8 cellular contexts compared by ENCODE assay signal in the genomic region with DNA sequence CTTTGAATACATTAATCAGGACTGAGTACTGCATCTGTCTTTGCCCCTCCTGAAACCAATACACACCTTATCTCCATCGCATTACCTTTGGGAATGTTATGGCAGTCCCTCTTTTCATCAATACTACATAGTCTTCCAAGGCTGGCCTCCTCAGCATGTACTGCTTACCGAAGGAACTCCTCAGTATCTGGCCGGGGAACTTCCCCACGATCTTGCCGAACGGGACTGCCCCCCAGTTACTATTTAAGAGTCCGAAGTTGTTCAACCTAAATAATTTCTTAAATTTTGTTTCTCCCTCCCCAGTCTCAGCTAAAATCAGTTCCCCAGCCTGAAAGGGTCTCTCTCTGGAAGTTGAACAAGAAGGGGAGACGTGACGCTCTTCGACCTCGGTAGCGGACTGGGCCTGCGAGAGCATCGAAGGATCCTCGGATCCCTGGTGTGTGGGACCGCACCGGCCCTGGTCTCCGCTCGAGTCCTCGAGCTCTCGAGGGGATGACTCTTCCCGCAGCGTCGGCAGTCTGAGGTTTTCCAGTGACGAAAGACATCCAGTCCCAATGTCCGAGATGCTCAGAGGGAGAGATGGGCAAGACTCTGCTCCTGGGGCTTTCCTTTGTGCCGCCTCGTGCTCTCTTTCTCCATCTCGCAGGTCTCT. TPM values are rescaled to one million over a fixed set of nuclear protein-coding genes. Genes with fewer than 3 reads are reported as not detected.
DNase-seq lines count a peak whose midpoint lies in the region; ATAC-seq and TF ChIP-seq lines count a peak whose summit lies in the region.

No MANE protein-coding gene starts in this region.

- peaks cover 20% of the 10 kb centered on the region for H3K36me3 ChIP-seq in HUES48 (ENCODE audit: control insufficient read depth, insufficient read depth, low read length)
- H3K36me3 ChIP-seq in left ventricle myocardium inferior = peaks cover 2% of the 10 kb centered on the region

- peak overlapping the region; percentile 97 for H3K4me3 ChIP-seq in HUES48 (ENCODE audit: low read depth, low read length)
- peak overlapping the region; percentile 85 for H3K4me3 ChIP-seq in left ventricle myocardium inferior
- peak overlapping the region; percentile 72 for H3K4me3 ChIP-seq in skeletal muscle cell (ENCODE audit: low read depth, low read length)

- H3K4me1 ChIP-seq in HUES48 (ENCODE audit: control insufficient read depth, insufficient read depth, low read length) (peaks cover 9% of the 10 kb centered on the region; the same call in 1 of the 2 replicates), left ventricle myocardium inferior (peaks cover 55% of the 10 kb centered on the region)

- H3K27me3 ChIP-seq in HUES48 (ENCODE audit: control insufficient read depth, insufficient read depth, low read length) (no peaks in the 10 kb centered on the region), left ventricle myocardium inferior (ENCODE audit: low read depth) (no peaks in the 10 kb centered on the region)

- no peak for TF ChIP-seq CTCF in left ventricle myocardium inferior (IDR thresholded peaks at IDR 0.05; ENCODE audit: borderline replicate concordance)

- H3K9me3 Mint-ChIP-seq in activated T-helper 1 cell treated with anti-CD3 and anti-CD28 coated beads, Interleukin-12 subunit alpha, Interleukin-12 subunit beta, Interleukin-2, Interleukin-4 antibody, amounts not matched to agents 30 ng/mL and 10 ng/mL and 1 ng/mL, durations not matched to agents 14 hours and 24 hours and 36 hours = no peaks in the 10 kb centered on the region

- H3K9ac ChIP-seq in HUES48 (ENCODE audit: low read depth, low read length) = peak overlapping the region; percentile 90

- H3K27me3 Mint-ChIP-seq in activated T-helper 1 cell treated with anti-CD3 and anti-CD28 coated beads, Interleukin-12 subunit alpha, Interleukin-12 subunit beta, Interleukin-2, Interleukin-4 antibody, amounts not matched to agents 30 ng/mL and 10 ng/mL and 1 ng/mL, durations not matched to agents 14 hours and 24 hours and 36 hours (ENCODE audit: insufficient read depth) = peaks cover 1% of the 10 kb centered on the region

- H3K27ac ChIP-seq in HUES48 (ENCODE audit: low read depth, low read length) (peak overlapping the region; percentile 74), left ventricle myocardium inferior (replicated peaks) (peak overlapping the region; percentile 91)

- H3K4me3 Mint-ChIP-seq in activated T-helper 1 cell treated with anti-CD3 and anti-CD28 coated beads, Interleukin-12 subunit alpha, Interleukin-12 subunit beta, Interleukin-2, Interleukin-4 antibody, amounts not matched to agents 30 ng/mL and 10 ng/mL and 1 ng/mL, durations not matched to agents 14 hours and 24 hours and 36 hours = peak overlapping the region; percentile 97

- H3K9me3 ChIP-seq in HUES48 (ENCODE audit: control insufficient read depth, insufficient read depth, low read length) (no peaks in the 10 kb centered on the region), left ventricle myocardium inferior (replicated peaks) (no peaks in the 10 kb centered on the region)

- peak overlapping the region; percentile 93 for H3K27ac Mint-ChIP-seq in activated T-helper 1 cell treated with anti-CD3 and anti-CD28 coated beads, Interleukin-12 subunit alpha, Interleukin-12 subunit beta, Interleukin-2, Interleukin-4 antibody, amounts not matched to agents 30 ng/mL and 10 ng/mL and 1 ng/mL, durations not matched to agents 14 hours and 24 hours and 36 hours

- H3K36me3 Mint-ChIP-seq in activated T-helper 1 cell treated with anti-CD3 and anti-CD28 coated beads, Interleukin-12 subunit alpha, Interleukin-12 subunit beta, Interleukin-2, Interleukin-4 antibody, amounts not matched to agents 30 ng/mL and 10 ng/mL and 1 ng/mL, durations not matched to agents 14 hours and 24 hours and 36 hours (ENCODE audit: low read depth) = peaks cover 13% of the 10 kb centered on the region

- H3K4me1 Mint-ChIP-seq in activated T-helper 1 cell treated with anti-CD3 and anti-CD28 coated beads, Interleukin-12 subunit alpha, Interleukin-12 subunit beta, Interleukin-2, Interleukin-4 antibody, amounts not matched to agents 30 ng/mL and 10 ng/mL and 1 ng/mL, durations not matched to agents 14 hours and 24 hours and 36 hours (ENCODE audit: low read depth) = peaks cover 27% of the 10 kb centered on the region

- DNase-seq in GM03348 (ENCODE audit: low spot score) (peak; percentile 62), left ventricle myocardium inferior (no peak), skeletal muscle cell (ENCODE audit: low read depth) (no peak), UCSD-AML1 (lab: John Stamatoyannopoulos, UW; ENCODE audit: unreplicated experiment) (no peak), islet precursor cell (no peak)
- no peak for DNase-seq in activated T-helper 1 cell treated with anti-CD3 and anti-CD28 coated beads, Interleukin-12 subunit alpha, Interleukin-12 subunit beta, Interleukin-2, Interleukin-4 antibody, amounts not matched to agents 30 ng/mL and 10 ng/mL and 1 ng/mL, durations not matched to agents 14 hours and 24 hours and 36 hours (ENCODE audit: low spot score)

- ATAC-seq in GM21390 (IDR thresholded peaks at IDR 0.05; ENCODE audit: unreplicated experiment) = peak; percentile 15

- intact Hi-C loops in activated T-helper 1 cell treated with anti-CD3 and anti-CD28 coated beads, Interleukin-12 subunit alpha, Interleukin-12 subunit beta, Interleukin-2, Interleukin-4 antibody, amounts not matched to agents 30 ng/mL and 10 ng/mL and 1 ng/mL, durations not matched to agents 14 hours and 24 hours and 36 hours (cut with micrococcal nuclease) = loop anchor here (1.0 to 5.0 kb wide), 8 partner anchors 26 to 1277 kb away; a partner anchor contains a TSS
- intact Hi-C loops in left ventricle myocardium inferior (cut with micrococcal nuclease) = no loop called here

RNA-seq across cellular contexts. Expression of a gene that starts 0.5 kb away (rescaled TPM):
- 18.4 and 21.4 TPM in 2 replicates for total RNA-seq in activated T-helper 1 cell treated with anti-CD3 and anti-CD28 coated beads, Interleukin-12 subunit alpha, Interleukin-12 subunit beta, Interleukin-2, Interleukin-4 antibody, amounts not matched to agents 30 ng/mL and 10 ng/mL and 1 ng/mL, durations not matched to agents 14 hours and 24 hours and 36 hours
- 21.9 TPM for total RNA-seq in left ventricle myocardium inferior

RNA-seq across cellular contexts. Expression of a gene that starts 24.8 kb away (rescaled TPM):
- total RNA-seq in activated T-helper 1 cell treated with anti-CD3 and anti-CD28 coated beads, Interleukin-12 subunit alpha, Interleukin-12 subunit beta, Interleukin-2, Interleukin-4 antibody, amounts not matched to agents 30 ng/mL and 10 ng/mL and 1 ng/mL, durations not matched to agents 14 hours and 24 hours and 36 hours = 188 and 190 TPM in 2 replicates
- total RNA-seq in left ventricle myocardium inferior = 21.0 TPM

RNA-seq across cellular contexts. Expression of a gene that starts 59.0 kb away (rescaled TPM):
- total RNA-seq in activated T-helper 1 cell treated with anti-CD3 and anti-CD28 coated beads, Interleukin-12 subunit alpha, Interleukin-12 subunit beta, Interleukin-2, Interleukin-4 antibody, amounts not matched to agents 30 ng/mL and 10 ng/mL and 1 ng/mL, durations not matched to agents 14 hours and 24 hours and 36 hours = 1.1 and 1.7 TPM in 2 replicates
- total RNA-seq in left ventricle myocardium inferior = 0.14 TPM
